Comparison of ENCODE assay signal across 9 cellular contexts in genomic region chr10:132665946-132666732, GRCh38.
DNase-seq lines count a peak whose midpoint lies in the region; ATAC-seq and TF ChIP-seq lines count a peak whose summit lies in the region.
"Had no signal": no experiment of that assay in that cellular context is flagged by ENCODE, and none has a peak within 500 bp of the region (broad histone marks: within the 10 kb centered on the region; RNA-seq: fewer than 3 reads in every experiment).

No MANE protein-coding gene starts in this region.

- no peak for TF ChIP-seq CTCF in epithelial cell of esophagus (IDR thresholded peaks at IDR 0.05; ENCODE audit: insufficient read depth, low read depth, low read length, missing control alignments)

- CTCF ChIA-PET in activated naive CD4-positive, alpha-beta T cell treated with anti-CD3 and anti-CD28 coated beads, Interleukin-2, amount 10 ng/mL, durations not matched to agents 7 days and 5 days (lab: Charles Lee), result interaction anchor here (0.5 kb wide), 1 partner anchor 128 kb away, joined by 3 read pairs; no protein-coding TSS in a partner anchor

- no peaks in the 10 kb centered on the region for H3K36me3 Mint-ChIP-seq in activated naive CD4-positive, alpha-beta T cell treated with anti-CD3 and anti-CD28 coated beads, Interleukin-2, amount 10 ng/mL, durations not matched to agents 7 days and 5 days
- no peaks in the 10 kb centered on the region for H3K36me3 Mint-ChIP-seq in stimulated activated effector memory CD8-positive, alpha-beta T cell treated with anti-CD3 and anti-CD28 coated beads, Interleukin-12 subunit alpha, Interleukin-12 subunit beta, amount 100 ng/mL, for 72 hours

- peak; percentile 99 for ATAC-seq in stimulated activated effector memory CD8-positive, alpha-beta T cell treated with anti-CD3 and anti-CD28 coated beads, Interleukin-12 subunit alpha, Interleukin-12 subunit beta, amount 100 ng/mL, for 72 hours
- no peak for ATAC-seq in GM21528 (IDR thresholded peaks at IDR 0.05; ENCODE audit: low FRiP score, unreplicated experiment)

- DNase-seq in activated naive CD4-positive, alpha-beta T cell treated with Interleukin-2 at 50 U/mL for 16 hours, result peak; percentile 20
- DNase-seq in activated naive CD4-positive, alpha-beta T cell treated with anti-CD3 and anti-CD28 coated beads, Interleukin-2, amount 10 ng/mL, durations not matched to agents 7 days and 5 days, result no peak
- DNase-seq in OCI-M1 (lab: John Stamatoyannopoulos, UW) (peak; percentile 71), epithelial cell of esophagus (ENCODE audit: low read depth) (peak; percentile 92), NCI-H345 (lab: John Stamatoyannopoulos, UW) (no peak), NCI-H1417 (lab: John Stamatoyannopoulos, UW) (no peak)
- DNase-seq in stimulated activated effector memory CD8-positive, alpha-beta T cell treated with anti-CD3 and anti-CD28 coated beads, Interleukin-12 subunit alpha, Interleukin-12 subunit beta, amount 100 ng/mL, for 72 hours (ENCODE audit: low spot score in 2 of 2), result no peak

- H3K9me3 Mint-ChIP-seq in activated naive CD4-positive, alpha-beta T cell treated with anti-CD3 and anti-CD28 coated beads, Interleukin-2, amount 10 ng/mL, durations not matched to agents 7 days and 5 days, result no peaks in the 10 kb centered on the region
- no peaks in the 10 kb centered on the region for H3K9me3 Mint-ChIP-seq in stimulated activated effector memory CD8-positive, alpha-beta T cell treated with anti-CD3 and anti-CD28 coated beads, Interleukin-12 subunit alpha, Interleukin-12 subunit beta, amount 100 ng/mL, for 72 hours

- H3K27ac Mint-ChIP-seq in activated naive CD4-positive, alpha-beta T cell treated with anti-CD3 and anti-CD28 coated beads, Interleukin-2, amount 10 ng/mL, durations not matched to agents 7 days and 5 days, result no peak overlapping the region
- peak overlapping the region; percentile 84 for H3K27ac Mint-ChIP-seq in stimulated activated effector memory CD8-positive, alpha-beta T cell treated with anti-CD3 and anti-CD28 coated beads, Interleukin-12 subunit alpha, Interleukin-12 subunit beta, amount 100 ng/mL, for 72 hours
- H3K27ac Mint-ChIP-seq: dendritic cell treated with granulocyte-macrophage colony-stimulating factor and Interleukin-4, amounts not matched to agents 40 ng/mL and 50 ng/mL, for 4 days had no signal

- H3K4me3 Mint-ChIP-seq in activated naive CD4-positive, alpha-beta T cell treated with anti-CD3 and anti-CD28 coated beads, Interleukin-2, amount 10 ng/mL, durations not matched to agents 7 days and 5 days, result no peak overlapping the region
- H3K4me3 Mint-ChIP-seq in stimulated activated effector memory CD8-positive, alpha-beta T cell treated with anti-CD3 and anti-CD28 coated beads, Interleukin-12 subunit alpha, Interleukin-12 subunit beta, amount 100 ng/mL, for 72 hours, result peak overlapping the region; percentile 18
- H3K4me3 Mint-ChIP-seq: dendritic cell treated with granulocyte-macrophage colony-stimulating factor and Interleukin-4, amounts not matched to agents 40 ng/mL and 50 ng/mL, for 4 days had no signal

- no peaks in the 10 kb centered on the region for H3K27me3 Mint-ChIP-seq in activated naive CD4-positive, alpha-beta T cell treated with anti-CD3 and anti-CD28 coated beads, Interleukin-2, amount 10 ng/mL, durations not matched to agents 7 days and 5 days
- H3K27me3 Mint-ChIP-seq: dendritic cell treated with granulocyte-macrophage colony-stimulating factor and Interleukin-4, amounts not matched to agents 40 ng/mL and 50 ng/mL, for 4 days had no signal

- no peaks in the 10 kb centered on the region for H3K4me1 Mint-ChIP-seq in activated naive CD4-positive, alpha-beta T cell treated with anti-CD3 and anti-CD28 coated beads, Interleukin-2, amount 10 ng/mL, durations not matched to agents 7 days and 5 days
- H3K4me1 Mint-ChIP-seq in stimulated activated effector memory CD8-positive, alpha-beta T cell treated with anti-CD3 and anti-CD28 coated beads, Interleukin-12 subunit alpha, Interleukin-12 subunit beta, amount 100 ng/mL, for 72 hours, result peaks cover 11% of the 10 kb centered on the region

- H3K4me3 ChIP-seq in epithelial cell of esophagus (ENCODE audit: low read length), result no peak overlapping the region

Comparison
In these comparisons a context has a peak if more than half of its experiments do, and no peak if none do; other contexts are left out.
1. DNase-seq: peak in activated naive CD4-positive, alpha-beta T cell treated with Interleukin-2 at 50 U/mL for 16 hours (single experiment), OCI-M1 (single experiment) and epithelial cell of esophagus (single experiment); none in activated naive CD4-positive, alpha-beta T cell treated with anti-CD3 and anti-CD28 coated beads, Interleukin-2, amount 10 ng/mL, durations not matched to agents 7 days and 5 days (single experiment), stimulated activated effector memory CD8-positive, alpha-beta T cell treated with anti-CD3 and anti-CD28 coated beads, Interleukin-12 subunit alpha, Interleukin-12 subunit beta, amount 100 ng/mL, for 72 hours (0 of 2), NCI-H345 (single experiment) and NCI-H1417 (0 of 3).